8 cellular contexts compared by ENCODE assay signal in the genomic region with DNA sequence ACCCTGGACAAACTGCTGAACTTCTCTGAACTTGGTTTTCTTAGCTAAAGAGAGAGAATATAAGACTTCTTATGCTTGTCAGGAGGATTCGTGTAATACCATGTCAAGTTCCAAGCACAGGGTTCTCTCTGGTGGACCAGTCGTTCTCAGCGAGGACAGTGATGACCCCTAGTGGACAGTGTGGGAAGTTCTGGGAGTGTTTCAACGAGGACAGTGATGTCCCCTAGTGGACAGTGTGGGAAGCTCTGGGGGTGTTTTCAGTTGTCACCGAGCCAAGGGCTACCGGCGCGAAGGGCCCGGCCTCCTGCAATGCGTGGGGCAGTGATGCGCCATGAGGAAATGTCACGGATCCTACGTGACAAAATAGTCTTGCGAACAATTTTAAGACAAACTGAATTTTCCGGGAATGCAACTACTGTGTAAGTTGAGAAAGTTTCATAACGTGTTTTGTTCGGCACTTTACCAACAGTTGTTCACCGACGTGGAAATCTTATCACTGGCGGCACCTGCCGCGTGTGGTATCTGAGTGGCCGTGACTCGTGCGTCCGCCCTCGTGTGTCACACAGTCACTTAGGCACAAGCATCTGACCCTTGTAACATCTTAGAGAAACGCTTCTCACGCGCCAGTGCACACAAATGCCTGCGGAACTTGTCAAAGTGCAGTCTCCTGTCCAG.
DNase-seq lines count a peak whose midpoint lies in the region; ATAC-seq and TF ChIP-seq lines count a peak whose summit lies in the region.

No MANE protein-coding gene starts in this region.

- in situ Hi-C loops in brain microvascular endothelial cell (cut with HindIII; ENCODE audit: low pct_ligation_motif_present, low sequenced_read_pairs), result no loop called here

- TF ChIP-seq CTCF in brain microvascular endothelial cell (IDR thresholded peaks at IDR 0.05; ENCODE audit: low read depth, low read length, missing control alignments), result peak; percentile 100

- no peaks in the 10 kb centered on the region for H3K27me3 ChIP-seq in brain microvascular endothelial cell (replicated peaks)

- no peaks in the 10 kb centered on the region for H3K36me3 ChIP-seq in brain microvascular endothelial cell (replicated peaks)

- no peak overlapping the region for H3K4me3 ChIP-seq in brain microvascular endothelial cell (ENCODE audit: low read depth, low read length)

- no peak overlapping the region for H3K27ac ChIP-seq in brain microvascular endothelial cell

- DNase-seq in AG08395 (ENCODE audit: low spot score) (peak; percentile 94), NCI-H2171 (lab: John Stamatoyannopoulos, UW) (peak; percentile 71), UCSD-AML1 (lab: John Stamatoyannopoulos, UW; ENCODE audit: unreplicated experiment) (peak; percentile 80), brain microvascular endothelial cell (peak; percentile 91), iPS-NIHi7 (ENCODE audit: extremely low spot score) (peak; percentile 87)
- peak; percentile 82 to 95 (median 83) for DNase-seq in stimulated activated CD4-positive, alpha-beta T cell treated with anti-CD3 and anti-CD28 coated beads, Interleukin-12 subunit alpha, Interleukin-12 subunit beta, amount 100 ng/mL, for 48 hours (ENCODE audit: low read depth in 2 of 3, low spot score in 1 of 3)

- peak; percentile 87 for ATAC-seq in GM18867 (IDR thresholded peaks at IDR 0.05; ENCODE audit: unreplicated experiment)
- peak; percentile 81 for ATAC-seq in HG03103 (IDR thresholded peaks at IDR 0.05; ENCODE audit: low read depth, unreplicated experiment)
